In genomic region chr3:33113772-33114621, GRCh38 we compare ENCODE assay signal across 1 cellular context.
TF ChIP-seq lines count a peak whose summit lies in the region.

Gene CRTAP (plus strand): TSS chr3:33114014. CDS start chr3:33114078, 64 bp downstream.

TF ChIP-seq in HepG2, 621 proteins besides CTCF, POLR2A, EP300 and RAD21 (continued from another document):
- TF ChIP-seq ARID4A (CRISPR knock-in tag; IDR thresholded peaks at IDR 0.05; ENCODE audit: borderline replicate concordance), result peak; percentile 90
- TF ChIP-seq PAWR (CRISPR knock-in tag; IDR thresholded peaks at IDR 0.05; ENCODE audit: borderline replicate concordance), result 0 out of 2 replicates have a peak, but pooled peaks have one; percentile 58
- no peak for TF ChIP-seq ZNF230 (CRISPR knock-in tag; IDR thresholded peaks at IDR 0.05)
- no peak for TF ChIP-seq ZNF841 (CRISPR knock-in tag; IDR thresholded peaks at IDR 0.05; ENCODE audit: borderline replicate concordance)
- no peak for TF ChIP-seq ZNF782 (CRISPR knock-in tag; IDR thresholded peaks at IDR 0.05; ENCODE audit: borderline replicate concordance)
- TF ChIP-seq ZNF562 (CRISPR knock-in tag; IDR thresholded peaks at IDR 0.05; ENCODE audit: borderline replicate concordance), result no peak
- no peak for TF ChIP-seq LCORL (IDR thresholded peaks at IDR 0.05)
- TF ChIP-seq LCORL (CRISPR knock-in tag; IDR thresholded peaks at IDR 0.05), result 0 out of 2 replicates have a peak, but pooled peaks have one; percentile 12
- TF ChIP-seq ZFYVE20 (CRISPR knock-in tag; IDR thresholded peaks at IDR 0.05; ENCODE audit: borderline replicate concordance, low read depth), result peak; percentile 25; the same call in 1 of the 2 replicates
- no peak for TF ChIP-seq ZNF704 (CRISPR knock-in tag; IDR thresholded peaks at IDR 0.05; ENCODE audit: borderline replicate concordance)
- peak; percentile 93 for TF ChIP-seq ZNF431 (CRISPR knock-in tag; IDR thresholded peaks at IDR 0.05; ENCODE audit: borderline replicate concordance, low read depth)
- TF ChIP-seq CSRNP1 (CRISPR knock-in tag; IDR thresholded peaks at IDR 0.05), result peak; percentile 87
- TF ChIP-seq ZBTB21 (CRISPR knock-in tag; IDR thresholded peaks at IDR 0.05), result no peak
- peak; percentile 78 for TF ChIP-seq ZNF883 (CRISPR knock-in tag; IDR thresholded peaks at IDR 0.05; ENCODE audit: not compliant biosample characterization)
- no peak for TF ChIP-seq ZNF276 (CRISPR knock-in tag; IDR thresholded peaks at IDR 0.05; ENCODE audit: low read depth)
- TF ChIP-seq MBNL3 (CRISPR knock-in tag; conservative IDR thresholded peaks at IDR 0.05), result no peak
- TF ChIP-seq PAF1 (CRISPR knock-in tag; IDR thresholded peaks at IDR 0.05), result no peak
- peak; percentile 71; the same call in 1 of the 2 replicates for TF ChIP-seq ZMYM4 (CRISPR knock-in tag; IDR thresholded peaks at IDR 0.05)
- TF ChIP-seq THAP11 (CRISPR knock-in tag; IDR thresholded peaks at IDR 0.05), result peak; percentile 55
- TF ChIP-seq ZNF24 (IDR thresholded peaks at IDR 0.05), result no peak
- no peak for TF ChIP-seq ZBTB26 (CRISPR knock-in tag; IDR thresholded peaks at IDR 0.05; ENCODE audit: borderline replicate concordance)
- TF ChIP-seq KAT7 (CRISPR knock-in tag; IDR thresholded peaks at IDR 0.05; ENCODE audit: borderline replicate concordance), result peak; percentile 82; the same call in 1 of the 2 replicates
- no peak for TF ChIP-seq ZNF781 (CRISPR knock-in tag; IDR thresholded peaks at IDR 0.05; ENCODE audit: borderline replicate concordance, not compliant biosample characterization)
- TF ChIP-seq PAXIP1 (CRISPR knock-in tag; conservative IDR thresholded peaks at IDR 0.05), result 0 out of 2 replicates have a peak, but pooled peaks have one; percentile 12
- no peak for TF ChIP-seq MNT (IDR thresholded peaks at IDR 0.05)
- TF ChIP-seq HCFC1 (IDR thresholded peaks at IDR 0.05; ENCODE audit: low read depth, low read length), result no peak
- TF ChIP-seq SUZ12 (IDR thresholded peaks at IDR 0.05; ENCODE audit: low read depth, low read length), result no peak
- TF ChIP-seq ZNF580 (CRISPR knock-in tag; IDR thresholded peaks at IDR 0.05; ENCODE audit: borderline replicate concordance, low read depth), result no peak
- TF ChIP-seq ZNF138 (CRISPR knock-in tag; IDR thresholded peaks at IDR 0.05; ENCODE audit: low read depth), result peak; percentile 61; the same call in 1 of the 2 replicates
- TF ChIP-seq NONO (IDR thresholded peaks at IDR 0.05), result no peak
- no peak for TF ChIP-seq NONO (CRISPR knock-in tag; conservative IDR thresholded peaks at IDR 0.05)
- no peak for TF ChIP-seq ZNF784 (CRISPR knock-in tag; IDR thresholded peaks at IDR 0.05; ENCODE audit: borderline replicate concordance)
- peak; percentile 41 for TF ChIP-seq CBX1 (IDR thresholded peaks at IDR 0.05; ENCODE audit: low read depth)
